Comparison of ENCODE assay signal across 17 cellular contexts in the genomic region with DNA sequence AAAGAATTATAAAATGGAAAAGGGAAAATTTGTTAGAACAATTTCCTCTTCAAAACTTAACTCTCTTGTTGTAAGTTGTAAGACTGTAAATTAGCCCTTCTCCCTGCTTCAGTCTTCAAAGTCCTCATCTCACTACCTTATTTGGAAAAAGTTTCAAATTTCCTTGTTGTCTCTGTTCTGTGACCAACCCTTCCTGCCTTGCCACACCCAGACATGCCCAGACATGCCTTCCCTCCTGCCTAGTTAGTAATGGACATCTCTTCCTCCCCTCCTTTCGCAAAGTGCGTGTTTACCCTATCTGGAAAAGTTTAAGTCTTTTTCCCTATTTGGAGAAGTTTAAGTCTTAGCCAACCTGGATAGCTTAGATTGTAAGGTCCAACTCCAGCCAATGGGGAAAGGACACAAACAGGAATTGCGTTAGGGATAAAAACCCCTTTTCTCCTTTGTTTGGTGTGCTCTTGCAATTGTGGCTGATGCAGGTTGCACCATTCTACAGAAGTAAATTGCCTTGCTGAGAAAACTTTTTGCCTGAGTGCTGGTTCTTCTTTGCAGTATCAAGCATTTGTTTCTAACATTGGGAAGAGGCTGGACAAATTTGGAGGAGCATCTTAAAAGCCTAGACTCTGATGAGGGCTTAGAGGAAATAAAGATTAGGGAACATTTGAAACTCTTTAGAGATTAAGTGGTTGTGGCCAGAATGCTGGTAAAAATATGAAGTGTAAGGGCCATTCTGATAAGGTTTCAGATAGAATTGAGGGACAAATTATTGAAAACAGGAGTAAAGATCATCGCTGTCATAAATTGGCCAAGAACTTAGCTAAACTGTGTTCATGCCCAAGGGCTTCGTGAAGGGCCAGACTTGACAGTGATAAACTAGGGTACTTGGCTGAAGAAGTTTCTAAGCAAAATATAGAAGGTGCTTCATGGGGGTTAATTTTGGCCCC. TPM values are rescaled to one million over a fixed set of nuclear protein-coding genes. Genes with fewer than 3 reads are reported as not detected.
DNase-seq lines count a peak whose midpoint lies in the region; ATAC-seq and TF ChIP-seq lines count a peak whose summit lies in the region.
"Had no signal": no experiment of that assay in that cellular context is flagged by ENCODE, and none has a peak within 500 bp of the region (broad histone marks: within the 10 kb centered on the region; RNA-seq: fewer than 3 reads in every experiment).

No MANE protein-coding gene starts in this region.

- no peak overlapping the region for H3K4me3 Mint-ChIP-seq in activated CD8-positive, alpha-beta memory T cell treated with anti-CD3 and anti-CD28 coated beads, Interleukin-2, amount 10 ng/mL, durations not matched to agents 7 days and 5 days
- no peak overlapping the region for H3K4me3 Mint-ChIP-seq in type B pancreatic cell
- H3K4me3 Mint-ChIP-seq: activated T-cell treated with anti-CD3 and anti-CD28 coated beads, Interleukin-2, amount 50 U/mL, for 72 hours had no signal

- H3K27ac Mint-ChIP-seq in activated CD8-positive, alpha-beta memory T cell treated with anti-CD3 and anti-CD28 coated beads, Interleukin-2, amount 10 ng/mL, durations not matched to agents 7 days and 5 days: peak overlapping the region; percentile 56
- peak overlapping the region; percentile 93 for H3K27ac Mint-ChIP-seq in type B pancreatic cell
- H3K27ac Mint-ChIP-seq: activated T-cell treated with anti-CD3 and anti-CD28 coated beads, Interleukin-2, amount 50 U/mL, for 72 hours had no signal

- no peak for DNase-seq in activated CD8-positive, alpha-beta memory T cell treated with anti-CD3 and anti-CD28 coated beads, Interleukin-2, amount 10 ng/mL, durations not matched to agents 7 days and 5 days
- DNase-seq in activated CD8-positive, alpha-beta memory T cell treated with anti-CD3 and anti-CD28 coated beads, Interleukin-2, amount 50 U/mL, for 48 hours: no peak
- DNase-seq in NCI-H748 treated with DMSO at 0.1 percent for 48 hours (lab: John Stamatoyannopoulos, UW) (peak; percentile 13), fibroblast of mammary gland (ENCODE audit: low read depth) (peak; percentile 61), type B pancreatic cell (ENCODE audit: extremely low spot score, unreplicated experiment) (no peak), hypothalamus (lab: John Stamatoyannopoulos, UW) (no peak)
- DNase-seq in stimulated activated CD4-positive, alpha-beta T cell treated with anti-CD3 and anti-CD28 coated beads, Interleukin-15, amount 100 ng/mL, for 24 hours: no peak
- DNase-seq: activated CD4-positive, alpha-beta T cell treated with anti-CD3 and anti-CD28 coated beads for 1 hour; activated T-cell treated with anti-CD3 and anti-CD28 coated beads, Interleukin-2, amount 50 U/mL, for 72 hours; anterior cingulate cortex; dorsolateral prefrontal cortex; mucosa of descending colon; NCI-H2227 treated with DMSO at 0.1 percent for 48 hours; posterior cingulate gyrus had no signal

- no peak for ATAC-seq in activated CD8-positive, alpha-beta memory T cell treated with anti-CD3 and anti-CD28 coated beads, Interleukin-2, amount 10 ng/mL, durations not matched to agents 7 days and 5 days
- ATAC-seq in HG03342 (IDR thresholded peaks at IDR 0.05; ENCODE audit: unreplicated experiment): no peak
- ATAC-seq: activated T-cell treated with anti-CD3 and anti-CD28 coated beads, Interleukin-2, amount 50 U/mL, for 72 hours; gastroesophageal sphincter; mucosa of descending colon had no signal

- peaks cover 19% of the 10 kb centered on the region for H3K36me3 Mint-ChIP-seq in activated CD8-positive, alpha-beta memory T cell treated with anti-CD3 and anti-CD28 coated beads, Interleukin-2, amount 10 ng/mL, durations not matched to agents 7 days and 5 days
- H3K36me3 Mint-ChIP-seq in type B pancreatic cell: no peaks in the 10 kb centered on the region

- H3K9me3 Mint-ChIP-seq in activated CD8-positive, alpha-beta memory T cell treated with anti-CD3 and anti-CD28 coated beads, Interleukin-2, amount 10 ng/mL, durations not matched to agents 7 days and 5 days (ENCODE audit: low read depth): peaks cover 10% of the 10 kb centered on the region
- peaks cover 18% of the 10 kb centered on the region for H3K9me3 Mint-ChIP-seq in type B pancreatic cell

- peaks cover 14% of the 10 kb centered on the region for H3K4me1 Mint-ChIP-seq in activated CD8-positive, alpha-beta memory T cell treated with anti-CD3 and anti-CD28 coated beads, Interleukin-2, amount 10 ng/mL, durations not matched to agents 7 days and 5 days
- peaks cover 4% of the 10 kb centered on the region for H3K4me1 Mint-ChIP-seq in type B pancreatic cell (ENCODE audit: unreplicated experiment)

- CTCF ChIA-PET in activated CD8-positive, alpha-beta memory T cell treated with anti-CD3 and anti-CD28 coated beads, Interleukin-2, amount 10 ng/mL, durations not matched to agents 7 days and 5 days (lab: Charles Lee): no interaction called here

- no peak overlapping the region for H3K4me3 ChIP-seq in fibroblast of mammary gland (ENCODE audit: control insufficient read depth, low read depth, low read length)
- H3K4me3 ChIP-seq: dorsolateral prefrontal cortex, gastroesophageal sphincter, mucosa of descending colon, thoracic aorta had no signal

- TF ChIP-seq CTCF in fibroblast of mammary gland (conservative IDR thresholded peaks at IDR 0.05; ENCODE audit: control insufficient read depth, insufficient read depth, low read depth, low read length) (no peak), type B pancreatic cell (conservative IDR thresholded peaks at IDR 0.05) (no peak)

- peaks cover 11% of the 10 kb centered on the region for H3K27me3 Mint-ChIP-seq in activated CD8-positive, alpha-beta memory T cell treated with anti-CD3 and anti-CD28 coated beads, Interleukin-2, amount 10 ng/mL, durations not matched to agents 7 days and 5 days
- no peaks in the 10 kb centered on the region for H3K27me3 Mint-ChIP-seq in type B pancreatic cell

RNA-seq across cellular contexts. Expression of gene OR52K2, which starts 15.4 kb away (rescaled TPM):
- total RNA-seq in activated CD8-positive, alpha-beta memory T cell treated with anti-CD3 and anti-CD28 coated beads, Interleukin-2, amount 10 ng/mL, durations not matched to agents 7 days and 5 days: not detected
- not detected in 2 replicates for total RNA-seq in type B pancreatic cell (ENCODE audit: low replicate concordance)
- total RNA-seq: activated T-cell treated with anti-CD3 and anti-CD28 coated beads, Interleukin-2, amount 50 U/mL, for 72 hours; mucosa of descending colon; thoracic aorta had no signal

RNA-seq across cellular contexts. Expression of gene OR52K1, which starts 18.0 kb away (rescaled TPM):
- total RNA-seq in activated CD8-positive, alpha-beta memory T cell treated with anti-CD3 and anti-CD28 coated beads, Interleukin-2, amount 10 ng/mL, durations not matched to agents 7 days and 5 days: not detected
- total RNA-seq in type B pancreatic cell (ENCODE audit: low replicate concordance): not detected in 2 replicates
- total RNA-seq: activated T-cell treated with anti-CD3 and anti-CD28 coated beads, Interleukin-2, amount 50 U/mL, for 72 hours; gastroesophageal sphincter; mucosa of descending colon; thoracic aorta had no signal

Comparison
In these comparisons a context has a peak if more than half of its experiments do, and no peak if none do; other contexts are left out.
1. DNase-seq: peak in NCI-H748 treated with DMSO at 0.1 percent for 48 hours (single experiment) and fibroblast of mammary gland (single experiment); none in activated CD8-positive, alpha-beta memory T cell treated with anti-CD3 and anti-CD28 coated beads, Interleukin-2, amount 10 ng/mL, durations not matched to agents 7 days and 5 days (single experiment), activated CD8-positive, alpha-beta memory T cell treated with anti-CD3 and anti-CD28 coated beads, Interleukin-2, amount 50 U/mL, for 48 hours (single experiment), type B pancreatic cell (single experiment), hypothalamus (0 of 51) and stimulated activated CD4-positive, alpha-beta T cell treated with anti-CD3 and anti-CD28 coated beads, Interleukin-15, amount 100 ng/mL, for 24 hours (single experiment).